In the genomic region with DNA sequence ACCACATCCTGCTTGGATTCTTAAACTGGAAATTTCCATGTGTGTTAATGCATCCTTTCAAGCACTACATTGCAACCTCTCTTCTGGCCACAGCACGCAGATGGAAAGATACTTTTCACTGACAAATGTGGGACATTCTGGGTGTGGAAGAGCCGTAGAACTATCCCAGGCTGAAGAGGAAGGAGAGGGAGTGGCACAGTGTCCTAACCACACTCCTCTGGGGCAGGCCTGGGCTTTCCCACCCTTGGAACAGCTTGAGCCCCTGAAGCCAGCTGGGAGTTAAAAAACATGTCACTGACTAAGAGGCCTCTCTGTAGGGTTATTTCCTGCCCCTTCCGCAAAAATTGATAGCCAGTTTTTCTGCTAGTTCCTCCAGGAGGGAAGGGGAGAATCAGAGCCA, we compare ENCODE assay signal across 10 cellular contexts. TPM values are rescaled to one million over a fixed set of nuclear protein-coding genes. Genes with fewer than 3 reads are reported as not detected.
DNase-seq lines count a peak whose midpoint lies in the region; ATAC-seq and TF ChIP-seq lines count a peak whose summit lies in the region.
"Had no signal": no experiment of that assay in that cellular context is flagged by ENCODE, and none has a peak within 500 bp of the region (broad histone marks: within the 10 kb centered on the region; RNA-seq: fewer than 3 reads in every experiment).

No MANE protein-coding gene starts in this region.

- no peaks in the 10 kb centered on the region for H3K9me3 ChIP-seq in SK-N-SH

- no peak overlapping the region; the same call in 1 of the 2 replicates for H3K9ac ChIP-seq in SK-N-SH

- no peaks in the 10 kb centered on the region for H3K27me3 ChIP-seq in SK-N-SH (ENCODE audit: insufficient read depth)

- H3K79me2 ChIP-seq in SK-N-SH (ENCODE audit: insufficient read depth): no peaks in the 10 kb centered on the region

- ATAC-seq in HG02763 (IDR thresholded peaks at IDR 0.05; ENCODE audit: unreplicated experiment): no peak

- CTCF ChIA-PET in SK-N-SH (lab: Yijun Ruan, JAX): interaction anchor here (3.9 to 7.4 kb wide), 3 partner anchors 34 to 199 kb away, joined by 21 to 122 read pairs (median 53); partner anchors contain the start of gene DNMBP

- H2AFZ ChIP-seq in SK-N-SH (ENCODE audit: low read depth): peak overlapping the region; percentile 61

- 52% methylated on average over 3 of the region's 3 CpGs for WGBS in SK-N-SH (ENCODE audit: low lambda C conversion rate)

- intact Hi-C loops in posterior vena cava (cut with DNase I): loop anchor here in 1 of 2 donors (2.0 kb wide), 1 partner anchor 199 kb away; no protein-coding TSS in a partner anchor

- TF ChIP-seq EP300 in SK-N-SH (IDR thresholded peaks at IDR 0.05; ENCODE audit: borderline replicate concordance in 1 of 2, low read depth in 1 of 2, low read length in 1 of 2): no peak

- TF ChIP-seq RAD21 in SK-N-SH (IDR thresholded peaks at IDR 0.05; ENCODE audit: low read length): no peak

- peaks cover 6% of the 10 kb centered on the region for H3F3A ChIP-seq in SK-N-SH (replicated peaks; ENCODE audit: insufficient read depth)

- no peak for TF ChIP-seq CTCF in SK-N-SH (IDR thresholded peaks at IDR 0.05)

- no peak overlapping the region for H3K4me2 ChIP-seq in SK-N-SH

- H3K27ac ChIP-seq in SK-N-SH (ENCODE audit: low read depth in 2 of 2, low read length in 1 of 2): peak overlapping the region in 1 of 2 experiments; percentile 64; a peak in 2 of 4 replicates

- no peaks in the 10 kb centered on the region for H3K36me3 ChIP-seq in SK-N-SH (replicated peaks in 1 of 2; ENCODE audit: control insufficient read depth in 1 of 2, insufficient read depth in 2 of 2, low read length in 1 of 2)

- DNase-seq in DMS 273 treated with DMSO at 0.1 percent for 48 hours (lab: John Stamatoyannopoulos, UW) (peak; percentile 7), SK-N-SH (no peak), foreskin melanocyte (peak; percentile 16), posterior vena cava (ENCODE audit: low spot score) (peak; percentile 79), cerebellar nuclear complex (lab: John Stamatoyannopoulos, UW) (no peak), NCI-H1417 (lab: John Stamatoyannopoulos, UW) (no peak)
- DNase-seq in activated CD8-positive, alpha-beta memory T cell treated with anti-CD3 and anti-CD28 coated beads, Interleukin-2, amount 50 U/mL, for 48 hours: no peak
- DNase-seq: activated T-cell treated with anti-CD3 and anti-CD28 coated beads for 4 hours, SHP77 had no signal

- POLR2A ChIA-PET in SK-N-SH (lab: Yijun Ruan, JAX): no interaction called here

- H4K20me1 ChIP-seq in SK-N-SH (ENCODE audit: insufficient read depth): no peaks in the 10 kb centered on the region

- no peaks in the 10 kb centered on the region for H3K9me2 ChIP-seq in SK-N-SH

- no peak overlapping the region for H3K4me3 ChIP-seq in SK-N-SH (ENCODE audit: low read depth in 2 of 2, low read length in 1 of 2)

- peaks cover 0 to 12% of the 10 kb centered on the region in 2 experiments; a peak in 2 of 4 replicates for H3K4me1 ChIP-seq in SK-N-SH (ENCODE audit: control insufficient read depth in 1 of 2, insufficient read depth in 2 of 2, low read depth in 1 of 2, low read length in 1 of 2)

TF ChIP-seq in SK-N-SH, 30 proteins besides CTCF, POLR2A, EP300 and RAD21:
- TF ChIP-seq RXRA (IDR thresholded peaks at IDR 0.05; ENCODE audit: borderline replicate concordance, low read depth): no peak
- no peak for TF ChIP-seq MAX (IDR thresholded peaks at IDR 0.05; ENCODE audit: low read depth)
- no peak for TF ChIP-seq NRF1 (IDR thresholded peaks at IDR 0.05; ENCODE audit: low read depth, low read length)
- no peak for TF ChIP-seq GABPA (IDR thresholded peaks at IDR 0.05; ENCODE audit: low read depth)
- no peak for TF ChIP-seq MXI1 (IDR thresholded peaks at IDR 0.05; ENCODE audit: low read depth, low read length)
- TF ChIP-seq, protein P1, sequence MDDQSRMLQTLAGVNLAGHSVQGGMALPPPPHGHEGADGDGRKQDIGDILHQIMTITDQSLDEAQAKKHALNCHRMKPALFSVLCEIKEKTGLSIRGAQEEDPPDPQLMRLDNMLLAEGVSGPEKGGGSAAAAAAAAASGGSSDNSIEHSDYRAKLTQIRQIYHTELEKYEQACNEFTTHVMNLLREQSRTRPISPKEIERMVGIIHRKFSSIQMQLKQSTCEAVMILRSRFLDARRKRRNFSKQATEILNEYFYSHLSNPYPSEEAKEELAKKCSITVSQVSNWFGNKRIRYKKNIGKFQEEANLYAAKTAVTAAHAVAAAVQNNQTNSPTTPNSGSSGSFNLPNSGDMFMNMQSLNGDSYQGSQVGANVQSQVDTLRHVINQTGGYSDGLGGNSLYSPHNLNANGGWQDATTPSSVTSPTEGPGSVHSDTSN (IDR thresholded peaks at IDR 0.05): no peak
- no peak for TF ChIP-seq YY1 (IDR thresholded peaks at IDR 0.05; ENCODE audit: low read depth)
- TF ChIP-seq TEAD4 (IDR thresholded peaks at IDR 0.05; ENCODE audit: borderline replicate concordance, insufficient read depth): no peak
- TF ChIP-seq ELF1 (IDR thresholded peaks at IDR 0.05): no peak
- TF ChIP-seq, protein P2, sequence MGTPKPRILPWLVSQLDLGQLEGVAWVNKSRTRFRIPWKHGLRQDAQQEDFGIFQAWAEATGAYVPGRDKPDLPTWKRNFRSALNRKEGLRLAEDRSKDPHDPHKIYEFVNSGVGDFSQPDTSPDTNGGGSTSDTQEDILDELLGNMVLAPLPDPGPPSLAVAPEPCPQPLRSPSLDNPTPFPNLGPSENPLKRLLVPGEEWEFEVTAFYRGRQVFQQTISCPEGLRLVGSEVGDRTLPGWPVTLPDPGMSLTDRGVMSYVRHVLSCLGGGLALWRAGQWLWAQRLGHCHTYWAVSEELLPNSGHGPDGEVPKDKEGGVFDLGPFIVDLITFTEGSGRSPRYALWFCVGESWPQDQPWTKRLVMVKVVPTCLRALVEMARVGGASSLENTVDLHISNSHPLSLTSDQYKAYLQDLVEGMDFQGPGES (IDR thresholded peaks at IDR 0.05; ENCODE audit: low read depth, low read length): no peak
- TF ChIP-seq CHD2 (IDR thresholded peaks at IDR 0.05; ENCODE audit: low read length, partially characterized antibody): no peak
- TF ChIP-seq FOXM1 (IDR thresholded peaks at IDR 0.05; ENCODE audit: low read depth): no peak
- no peak for TF ChIP-seq SMC3 (IDR thresholded peaks at IDR 0.05; ENCODE audit: low read depth, low read length)
- TF ChIP-seq SIN3A (IDR thresholded peaks at IDR 0.05; ENCODE audit: borderline replicate concordance, low read depth, low read length): no peak
- TF ChIP-seq TCF12 (IDR thresholded peaks at IDR 0.05): no peak

RNA-seq across cellular contexts. Expression of gene DNMBP, which starts 34.0 kb away (rescaled TPM):
- 36.0 and 40.2 TPM in 2 replicates for polyA plus RNA-seq in SK-N-SH (2012; rRNA removed)
- 26.0 and 28.4 TPM in 2 replicates for polyA plus RNA-seq in SK-N-SH (2012; cell fraction: cytosol; rRNA removed)
- polyA plus RNA-seq in SK-N-SH (2012; cell fraction: nucleus; rRNA removed): 82.1 and 97.2 TPM in 2 replicates
- 10 to 100 TPM; 13.1 to 15.5 TPM for total RNA-seq in posterior vena cava

RNA-seq across cellular contexts. Expression of gene CPN1, which starts 37.9 kb away (rescaled TPM):
- not detected in 2 replicates for polyA plus RNA-seq in SK-N-SH (2012; rRNA removed)
- polyA plus RNA-seq in SK-N-SH (2012; cell fraction: cytosol; rRNA removed): not detected in 2 replicates
- not detected in 2 replicates for polyA plus RNA-seq in SK-N-SH (2012; cell fraction: nucleus; rRNA removed)
- not detected for total RNA-seq in posterior vena cava

Comparison
In these comparisons a context has a peak if more than half of its experiments do, and no peak if none do; other contexts are left out.
1. DNase-seq: peak in DMS 273 treated with DMSO at 0.1 percent for 48 hours (single experiment), foreskin melanocyte (single experiment) and posterior vena cava (single experiment); none in SK-N-SH (single experiment), cerebellar nuclear complex (0 of 2), activated CD8-positive, alpha-beta memory T cell treated with anti-CD3 and anti-CD28 coated beads, Interleukin-2, amount 50 U/mL, for 48 hours (single experiment) and NCI-H1417 (0 of 3).